Comparison of ENCODE assay signal across 8 cellular contexts in the genomic region with DNA sequence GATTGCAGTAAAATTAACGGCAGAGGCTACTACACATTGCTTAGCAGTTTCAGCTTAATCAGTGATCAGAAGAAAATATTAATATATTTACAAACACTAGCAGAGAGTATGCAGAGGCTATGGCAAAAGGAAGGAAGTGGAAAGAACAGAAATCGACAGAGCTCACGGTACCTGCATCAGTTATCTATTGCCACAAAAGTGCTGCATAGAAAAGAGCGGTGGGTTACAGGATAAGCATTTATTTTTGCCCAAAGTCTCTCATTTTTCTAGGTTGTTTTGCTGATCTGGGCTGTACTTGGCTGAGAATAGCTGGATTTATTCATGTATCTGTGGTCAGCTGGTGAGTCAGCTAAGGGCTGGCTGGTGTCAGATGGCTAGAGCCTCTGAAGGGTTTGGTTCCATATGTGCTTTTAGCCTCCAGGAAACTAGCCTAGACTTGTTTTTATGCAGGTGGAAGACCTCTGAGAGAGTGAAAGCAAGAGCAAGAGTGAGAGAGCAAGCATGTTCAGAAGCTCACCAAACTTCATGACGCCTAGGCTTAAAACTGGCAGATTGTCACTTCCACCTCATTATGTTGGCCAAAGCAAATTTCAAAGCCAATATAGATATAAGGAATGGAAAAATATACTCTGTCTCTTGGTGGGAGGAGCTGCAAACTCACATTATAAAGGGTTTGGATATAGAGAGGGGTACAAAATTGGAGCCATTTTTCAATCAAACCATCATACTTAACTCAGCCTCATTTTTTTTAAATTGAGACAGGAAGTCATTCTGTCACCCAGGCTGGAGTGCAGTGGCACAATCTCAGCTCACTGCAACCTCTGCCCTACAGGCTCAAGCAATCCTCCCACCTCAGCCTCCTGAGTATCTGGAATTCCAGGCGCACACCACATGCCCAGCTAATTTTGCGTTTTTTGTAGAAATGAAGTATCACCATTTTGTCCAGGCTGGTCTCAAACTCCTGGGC.
DNase-seq lines count a peak whose midpoint lies in the region; ATAC-seq lines count a peak whose summit lies in the region.

No MANE protein-coding gene starts in this region.

- intact Hi-C loops in left colon (cut with DNase I, micrococcal nuclease) = no loop called here

- peaks cover 0 to 2% of the 10 kb centered on the region in 2 donors for H3K9me3 Mint-ChIP-seq in activated T-cell treated with anti-CD3 and anti-CD28 coated beads, Interleukin-2, amount 50 U/mL, for 72 hours
- no peaks in the 10 kb centered on the region for H3K9me3 Mint-ChIP-seq in naive thymus-derived CD8-positive, alpha-beta T cell

- DNase-seq in EL (peak; percentile 80), GM19238 (ENCODE audit: insufficient read length, low spot score) (no peak), left colon (no peak), KG1 (lab: John Stamatoyannopoulos, UW) (no peak)
- peak; percentile 25 to 45 for DNase-seq in activated T-cell treated with anti-CD3 and anti-CD28 coated beads, Interleukin-2, amount 50 U/mL, for 72 hours
- peak in 7 of 10 donors; percentile 13 to 70 (median 41) for DNase-seq in naive thymus-derived CD8-positive, alpha-beta T cell

- no peaks in the 10 kb centered on the region for H3K27me3 Mint-ChIP-seq in activated T-cell treated with anti-CD3 and anti-CD28 coated beads, Interleukin-2, amount 50 U/mL, for 72 hours (ENCODE audit: low read depth)
- no peaks in the 10 kb centered on the region for H3K27me3 Mint-ChIP-seq in naive thymus-derived CD8-positive, alpha-beta T cell

- H3K4me1 Mint-ChIP-seq in activated T-cell treated with anti-CD3 and anti-CD28 coated beads, Interleukin-2, amount 50 U/mL, for 72 hours (ENCODE audit: low read depth) = peaks cover 46% of the 10 kb centered on the region
- peaks cover 26 to 55% (median 40%) of the 10 kb centered on the region in 4 donors for H3K4me1 Mint-ChIP-seq in naive thymus-derived CD8-positive, alpha-beta T cell

- peak overlapping the region; percentile 40 for H3K27ac Mint-ChIP-seq in activated T-cell treated with anti-CD3 and anti-CD28 coated beads, Interleukin-2, amount 50 U/mL, for 72 hours
- H3K27ac Mint-ChIP-seq in naive thymus-derived CD8-positive, alpha-beta T cell = peak overlapping the region; percentile 46 to 99 (median 95)

- no peaks in the 10 kb centered on the region for H3K36me3 Mint-ChIP-seq in activated T-cell treated with anti-CD3 and anti-CD28 coated beads, Interleukin-2, amount 50 U/mL, for 72 hours (ENCODE audit: insufficient read depth in 2 of 2)
- H3K36me3 Mint-ChIP-seq in naive thymus-derived CD8-positive, alpha-beta T cell = no peaks in the 10 kb centered on the region

- ATAC-seq in GM19463 (IDR thresholded peaks at IDR 0.05; ENCODE audit: unreplicated experiment) (peak; percentile 97), HG03439 (IDR thresholded peaks at IDR 0.05; ENCODE audit: unreplicated experiment) (peak; percentile 98), left colon (no peak)
- peak; percentile 94 to 97 for ATAC-seq in activated T-cell treated with anti-CD3 and anti-CD28 coated beads, Interleukin-2, amount 50 U/mL, for 72 hours (replicated peaks in 1 of 2)
- ATAC-seq in naive thymus-derived CD8-positive, alpha-beta T cell = peak; percentile 85

- POLR2A ChIA-PET in naive thymus-derived CD8-positive, alpha-beta T cell (lab: Charles Lee) = interaction anchor here (0.6 to 2.3 kb wide), 15 partner anchors 8 to 431 kb away, joined by 3 to 16 read pairs (median 4); no protein-coding TSS in a partner anchor

- peak overlapping the region; percentile 34 to 78 for H3K4me3 Mint-ChIP-seq in activated T-cell treated with anti-CD3 and anti-CD28 coated beads, Interleukin-2, amount 50 U/mL, for 72 hours
- peak overlapping the region; percentile 66 to 92 (median 79) for H3K4me3 Mint-ChIP-seq in naive thymus-derived CD8-positive, alpha-beta T cell

Comparison
In these comparisons a context has a peak if more than half of its experiments do, and no peak if none do; other contexts are left out.
1. DNase-seq: peak in EL (single experiment), activated T-cell treated with anti-CD3 and anti-CD28 coated beads, Interleukin-2, amount 50 U/mL, for 72 hours (2 of 2) and naive thymus-derived CD8-positive, alpha-beta T cell (7 of 10); none in GM19238 (single experiment), left colon (0 of 2) and KG1 (single experiment).